ENCODE assay signal across 18 cellular contexts in the genomic region with DNA sequence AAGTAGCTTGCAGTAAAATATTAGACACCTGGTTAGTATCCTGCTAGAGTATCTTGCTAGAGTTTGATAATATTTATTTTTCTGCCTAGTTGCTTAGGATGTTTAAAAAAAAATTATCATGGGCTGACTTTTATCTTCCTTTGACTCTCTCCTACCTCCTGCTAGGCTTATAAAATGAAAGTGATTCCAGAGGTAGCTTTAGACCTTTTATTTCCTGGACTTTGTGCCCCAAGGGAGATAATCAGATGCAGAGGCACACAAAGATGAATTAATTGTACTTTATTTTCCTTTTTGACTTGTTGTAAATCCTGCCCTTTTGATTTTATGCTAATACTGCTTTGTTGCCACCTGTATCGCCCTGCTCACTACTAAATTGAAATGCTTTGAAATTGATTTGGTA.
DNase-seq lines count a peak whose midpoint lies in the region; ATAC-seq, FAIRE-seq and TF ChIP-seq lines count a peak whose summit lies in the region.
"Had no signal": no experiment of that assay in that cellular context is flagged by ENCODE, and none has a peak within 500 bp of the region (broad histone marks: within the 10 kb centered on the region; RNA-seq: fewer than 3 reads in every experiment).

No MANE protein-coding gene starts in this region.

- H3K4me3 ChIP-seq in Loucy (ENCODE audit: low read length, poor library complexity, severe bottlenecking) (no peak overlapping the region), kidney (ENCODE audit: low read length in 2 of 2) (peak overlapping the region; percentile 30 to 44), smooth muscle cell (no peak overlapping the region)
- H3K4me3 ChIP-seq: SJCRH30, tibial artery had no signal

- DNase-seq in SW480 (ENCODE audit: low spot score): peak; percentile 35
- no peak for DNase-seq in kidney
- DNase-seq in smooth muscle cell (lab: John Stamatoyannopoulos, UW; ENCODE audit: unreplicated experiment): no peak
- DNase-seq in NCI-H2196 (lab: John Stamatoyannopoulos, UW; ENCODE audit: unreplicated experiment): no peak
- DNase-seq in GF-D8 (lab: John Stamatoyannopoulos, UW): no peak
- DNase-seq in head of caudate nucleus: no peak
- DNase-seq: activated T-cell treated with anti-CD3 and anti-CD28 coated beads, Interleukin-2, amount 50 U/mL, for 4 hours; kidney glomerular epithelial cell; NCI-H1105 treated with DMSO at 0.1 percent for 48 hours; NCI-H2171; SJCRH30; stimulated activated naive B cell treated with anti-CD40 and anti-IgM and Interleukin-4, amounts not matched to agents 10 μg/mL and 1 μg/mL and 100 μg/mL, for 72 hours; T-helper 2 cell; tibial artery had no signal

- H3K79me2 ChIP-seq in Loucy (ENCODE audit: insufficient read depth, low read length) (no peaks in the 10 kb centered on the region), smooth muscle cell (ENCODE audit: low read depth) (no peaks in the 10 kb centered on the region)

- H3K4me2 ChIP-seq in Loucy (ENCODE audit: low read depth, low read length, poor library complexity, severe bottlenecking) (peak overlapping the region; percentile 51), smooth muscle cell (no peak overlapping the region)

- no peaks in the 10 kb centered on the region for H4K20me1 ChIP-seq in Loucy (ENCODE audit: insufficient read depth, low read length, poor library complexity, severe bottlenecking)
- H4K20me1 ChIP-seq in smooth muscle cell (ENCODE audit: low read depth): no peaks in the 10 kb centered on the region

- peak overlapping the region; percentile 4 for H3K9ac ChIP-seq in Loucy (ENCODE audit: low read depth, low read length, poor library complexity, severe bottlenecking)
- peak overlapping the region in 1 of 2 donors; percentile 22 for H3K9ac ChIP-seq in kidney (ENCODE audit: low read length in 2 of 2)
- H3K9ac ChIP-seq in smooth muscle cell (ENCODE audit: low read depth): no peak overlapping the region

- H3K27me3 ChIP-seq in Loucy (ENCODE audit: insufficient read depth, low read length, poor library complexity, severe bottlenecking) (no peaks in the 10 kb centered on the region), smooth muscle cell (ENCODE audit: low read depth) (no peaks in the 10 kb centered on the region)
- H3K27me3 ChIP-seq: SJCRH30, tibial artery had no signal

- H3K9me2 ChIP-seq in Loucy (replicated peaks; ENCODE audit: low read depth, low read length): no peaks in the 10 kb centered on the region

- no peaks in the 10 kb centered on the region for H3K36me3 ChIP-seq in Loucy (ENCODE audit: insufficient read depth, low read length)
- H3K36me3 ChIP-seq in kidney (ENCODE audit: control insufficient read depth in 1 of 2, insufficient read depth in 2 of 2, low read length in 2 of 2): peaks cover 0 to 2% of the 10 kb centered on the region in 2 donors
- H3K36me3 ChIP-seq in smooth muscle cell (ENCODE audit: low read depth): no peaks in the 10 kb centered on the region

- H3F3A ChIP-seq in Loucy (ENCODE audit: low read depth): no peaks in the 10 kb centered on the region
- peaks cover 22% of the 10 kb centered on the region for H3F3A ChIP-seq in smooth muscle cell (ENCODE audit: low read depth)

- WGBS in smooth muscle cell (ENCODE audit: low lambda C conversion rate): 95% methylated on average over 1 of the region's 1 CpG

- H2AFZ ChIP-seq in Loucy (ENCODE audit: low read length) (no peak overlapping the region; the same call in 1 of the 2 replicates), smooth muscle cell (ENCODE audit: low read depth) (no peak overlapping the region)

- intact Hi-C loops in kidney (cut with DNase I) (no loop called here), head of caudate nucleus (cut with DNase I) (no loop called here)

- TF ChIP-seq CTCF in Loucy (conservative IDR thresholded peaks at IDR 0.05; ENCODE audit: low read length) (no peak), kidney (IDR thresholded peaks at IDR 0.05; ENCODE audit: borderline replicate concordance, extremely low read depth, insufficient read depth) (no peak), smooth muscle cell (IDR thresholded peaks at IDR 0.05; ENCODE audit: borderline replicate concordance, insufficient read depth, poor library complexity, severe bottlenecking) (no peak)

- H3K27ac ChIP-seq in kidney (ENCODE audit: low read depth in 2 of 2, low read length in 2 of 2) (peak overlapping the region; percentile 56 to 59), smooth muscle cell (ENCODE audit: low read depth) (peak overlapping the region; percentile 43)
- H3K27ac ChIP-seq: SJCRH30, tibial artery had no signal

- H3K9me3 ChIP-seq in Loucy (ENCODE audit: insufficient read depth, low read depth, low read length): no peaks in the 10 kb centered on the region
- H3K9me3 ChIP-seq in kidney (ENCODE audit: control insufficient read depth in 1 of 2, low read length in 2 of 2): no peaks in the 10 kb centered on the region
- H3K9me3 ChIP-seq in smooth muscle cell (replicated peaks; ENCODE audit: low read depth): no peaks in the 10 kb centered on the region
- H3K9me3 ChIP-seq: SJCRH30, tibial artery had no signal

- H3K4me1 ChIP-seq in Loucy (ENCODE audit: insufficient read depth, low read length, poor library complexity, severe bottlenecking) (peaks cover 64% of the 10 kb centered on the region), kidney (ENCODE audit: control insufficient read depth in 1 of 2, insufficient read depth in 1 of 2, low read depth in 1 of 2, low read length in 2 of 2) (peaks cover 38 to 49% of the 10 kb centered on the region in 2 donors), smooth muscle cell (ENCODE audit: low read depth) (peaks cover 51% of the 10 kb centered on the region)
- H3K4me1 ChIP-seq: SJCRH30 had no signal

- no peak for ATAC-seq in GM19397 (IDR thresholded peaks at IDR 0.05; ENCODE audit: unreplicated experiment)
- ATAC-seq: activated T-cell treated with anti-CD3 and anti-CD28 coated beads, Interleukin-2, amount 50 U/mL, for 4 hours; sciatic nerve; stimulated activated naive B cell treated with anti-CD40 and anti-IgM and Interleukin-4, amounts not matched to agents 10 μg/mL and 1 μg/mL and 100 μg/mL, for 72 hours had no signal

- no peak for FAIRE-seq in kidney (lab: Jason Lieb, UNC)
- FAIRE-seq: endometrium had no signal

Comparison
In these comparisons a context has a peak if more than half of its experiments do, and no peak if none do; other contexts are left out.
1. H3K4me3 ChIP-seq: peak in kidney (2 of 2); none in Loucy (single experiment) and smooth muscle cell (single experiment).